8 cellular contexts compared by ENCODE assay signal in genomic region chr18:51195602-51196115, GRCh38. TPM values are rescaled to one million over a fixed set of nuclear protein-coding genes. Genes with fewer than 3 reads are reported as not detected.
DNase-seq lines count a peak whose midpoint lies in the region; ATAC-seq and TF ChIP-seq lines count a peak whose summit lies in the region.

No MANE protein-coding gene starts in this region.

- H4K12ac ChIP-seq in trophoblast cell (ENCODE audit: low read depth, low read length) = peak overlapping the region; percentile 99

- peak overlapping the region; percentile 77 for H3K4me2 ChIP-seq in trophoblast cell (ENCODE audit: low read length)

- H2AFZ ChIP-seq in trophoblast cell (ENCODE audit: insufficient read depth, low read length, poor library complexity) = peak overlapping the region; percentile 28

- H3K14ac ChIP-seq in trophoblast cell (ENCODE audit: low read length) = peak overlapping the region; percentile 100

- peak overlapping the region; percentile 100 for H3K18ac ChIP-seq in trophoblast cell (ENCODE audit: low read length)

- peaks cover 21% of the 10 kb centered on the region for H3K36me3 ChIP-seq in HUES64 (ENCODE audit: insufficient read depth, low read length)
- H3K36me3 ChIP-seq in trophoblast cell (ENCODE audit: control insufficient read depth in 1 of 2, insufficient read depth in 2 of 2, low read length in 2 of 2) = peaks cover 0 to 2% of the 10 kb centered on the region in 2 experiments

- peak; percentile 39 for DNase-seq in COLO829 (ENCODE audit: low spot score)
- DNase-seq in NOMO-1 (lab: John Stamatoyannopoulos, UW; ENCODE audit: unreplicated experiment in 2 of 2) = peak; percentile 13 to 37
- DNase-seq in activated effector memory CD4-positive, alpha-beta T cell treated with Interleukin-2 at 50 U/mL for 16 hours = peak; percentile 15
- peak; percentile 7 for DNase-seq in germinal center (ENCODE audit: low spot score)
- peak in 1 of 2 donors; percentile 24 for DNase-seq in trophoblast cell

- H3K27me3 ChIP-seq in HUES64 (ENCODE audit: insufficient read depth, low read length) (no peaks in the 10 kb centered on the region), trophoblast cell (ENCODE audit: insufficient read depth, low read length) (peaks cover 2% of the 10 kb centered on the region)

- peak overlapping the region; percentile 97 for H2BK120ac ChIP-seq in trophoblast cell (ENCODE audit: insufficient read depth, low read length, poor library complexity)

- ATAC-seq in GM18505 (IDR thresholded peaks at IDR 0.05; ENCODE audit: unreplicated experiment) (no peak), HG03139 (IDR thresholded peaks at IDR 0.05; ENCODE audit: unreplicated experiment) (no peak)

- H2AK5ac ChIP-seq in trophoblast cell (ENCODE audit: low read length) = peak overlapping the region; percentile 100

- H3K23ac ChIP-seq in trophoblast cell (ENCODE audit: low read length) = no peak overlapping the region

- WGBS in HUES64 = under 1% methylated on average over 10 of the region's 10 CpGs
- no CpG with 5 or more reads among the region's 10 CpGs for WGBS in trophoblast cell (ENCODE audit: extremely low coverage, insufficient coverage, insufficient read length)

- peak overlapping the region; percentile 87 for H4K91ac ChIP-seq in trophoblast cell (ENCODE audit: low read depth, low read length)

- H3K9ac ChIP-seq in HUES64 (ENCODE audit: low read depth, low read length) (peak overlapping the region; percentile 95), trophoblast cell (ENCODE audit: low read length) (peak overlapping the region; percentile 95)

- no peak for TF ChIP-seq POLR2A in GM18505 (IDR thresholded peaks at IDR 0.05; ENCODE audit: borderline replicate concordance, extremely low read depth, insufficient read depth, insufficient read length)

- H3K4me1 ChIP-seq in HUES64 (ENCODE audit: insufficient read depth, low read length) (peaks cover 43% of the 10 kb centered on the region), trophoblast cell (ENCODE audit: control insufficient read depth in 1 of 2, insufficient read depth in 2 of 2, low read length in 2 of 2) (peaks cover 0 to 4% of the 10 kb centered on the region in 2 experiments)

- peak overlapping the region; percentile 96 for H4K8ac ChIP-seq in trophoblast cell (ENCODE audit: low read depth, low read length)

- H3K4me3 ChIP-seq in HUES64 (ENCODE audit: low read length) (peak overlapping the region; percentile 91), trophoblast cell (ENCODE audit: low read depth, low read length) (peak overlapping the region; percentile 94)

- H3K4ac ChIP-seq in trophoblast cell (ENCODE audit: low read depth, low read length) = peak overlapping the region; percentile 100

- H3K27ac ChIP-seq in HUES64 (ENCODE audit: low read depth, low read length) = peak overlapping the region; percentile 73
- peak overlapping the region; percentile 98 for H3K27ac ChIP-seq in trophoblast cell (ENCODE audit: low read depth, low read length)

- H3K79me2 ChIP-seq in trophoblast cell (ENCODE audit: control insufficient read depth, insufficient read depth, low read length, poor library complexity) = peaks cover 24% of the 10 kb centered on the region

- H2BK12ac ChIP-seq in trophoblast cell (ENCODE audit: low read length) = peak overlapping the region; percentile 89

- peak overlapping the region; percentile 70 for H2BK5ac ChIP-seq in trophoblast cell (ENCODE audit: low read depth, low read length, poor library complexity)

- H3K79me1 ChIP-seq in trophoblast cell (ENCODE audit: low read length) = peaks cover 16% of the 10 kb centered on the region

- H3K9me3 ChIP-seq in HUES64 (ENCODE audit: insufficient read depth, low read depth, low read length) (no peaks in the 10 kb centered on the region), trophoblast cell (ENCODE audit: insufficient read depth, low read depth, low read length) (no peaks in the 10 kb centered on the region)

RNA-seq across cellular contexts. Expression of gene MEX3C, which starts 1.8 kb away (rescaled TPM):
- polyA plus RNA-seq in HUES64 (2013, experiment 1 of 2) = 54.1 TPM
- polyA plus RNA-seq in HUES64 (2013, experiment 2 of 2) = 60.9 TPM
- 65.5 and 72.3 TPM in 2 replicates for polyA plus RNA-seq in trophoblast cell (2013)
